ENCODE assay signal across 28 cellular contexts in the genomic region with DNA sequence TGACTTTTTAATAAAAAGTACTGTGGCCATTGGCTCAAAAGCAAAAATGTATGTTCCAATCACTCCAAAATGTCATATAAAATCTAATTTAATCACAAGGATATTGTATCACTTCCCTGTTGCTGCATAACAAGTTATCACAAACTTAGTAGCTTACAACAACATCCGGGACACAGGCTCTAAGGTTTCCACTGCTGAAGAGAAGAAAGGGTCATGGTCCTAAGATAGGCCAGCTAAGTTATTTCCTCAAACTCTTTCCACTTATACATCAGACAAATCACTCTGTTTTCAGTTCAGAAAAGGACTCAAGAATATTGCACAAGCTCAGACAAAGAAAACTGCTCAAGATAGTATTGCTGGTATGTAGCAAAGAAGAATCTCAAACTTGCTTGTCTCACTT.
"Had no signal": no experiment of that assay in that cellular context is flagged by ENCODE, and none has a peak within 500 bp of the region (broad histone marks: within the 10 kb centered on the region; RNA-seq: fewer than 3 reads in every experiment).

No MANE protein-coding gene starts in this region.

- H3K4me3 ChIP-seq: stomach, suprapubic skin, testis, thoracic aorta, thyroid gland, tibial artery, tibial nerve, transverse colon, upper lobe of left lung, upper lobe of right lung, uterus, vagina had no signal

- H3K4me3 Mint-ChIP-seq: stimulated activated effector memory CD8-positive, alpha-beta T cell treated with anti-CD3 and anti-CD28 coated beads, Interleukin-12 subunit alpha, Interleukin-12 subunit beta, amount 100 ng/mL, for 72 hours; stimulated activated memory B cell treated with anti-CD40 and anti-IgM and Interleukin-4, amounts not matched to agents 10 μg/mL and 1 μg/mL and 100 μg/mL, for 72 hours; stimulated activated naive B cell treated with anti-CD40 and anti-IgM and Interleukin-4, amounts not matched to agents 10 μg/mL and 1 μg/mL and 100 μg/mL, for 72 hours; stimulated activated naive CD8-positive, alpha-beta T cell treated with anti-CD3 and anti-CD28 coated beads, Interleukin-15, amount 100 ng/mL, for 72 hours; stimulated activated naive CD8-positive, alpha-beta T cell treated with anti-CD3 and anti-CD28 coated beads, Interleukin-15, Interleukin-2, amounts not matched to agents 100 ng/mL and 50 ng/mL, for 24 hours; type B pancreatic cell had no signal

- ATAC-seq: stimulated activated effector memory CD8-positive, alpha-beta T cell treated with anti-CD3 and anti-CD28 coated beads, Interleukin-12 subunit alpha, Interleukin-12 subunit beta, amount 100 ng/mL, for 72 hours; stimulated activated memory B cell treated with anti-CD40 and anti-IgM and Interleukin-4, amounts not matched to agents 10 μg/mL and 1 μg/mL and 100 μg/mL, for 72 hours; stimulated activated naive B cell treated with anti-CD40 and anti-IgM and Interleukin-4, amounts not matched to agents 10 μg/mL and 1 μg/mL and 100 μg/mL, for 72 hours; stimulated activated naive CD8-positive, alpha-beta T cell treated with anti-CD3 and anti-CD28 coated beads, Interleukin-15, amount 100 ng/mL, for 72 hours; stimulated activated naive CD8-positive, alpha-beta T cell treated with anti-CD3 and anti-CD28 coated beads, Interleukin-15, Interleukin-2, amounts not matched to agents 100 U/mL and 50 U/mL, for 24 hours; upper lobe of right lung had no signal

- DNase-seq: stimulated activated CD4-positive, alpha-beta T cell treated with anti-CD3 and anti-CD28 coated beads, Interleukin-2, amount 100 ng/mL, for 48 hours; stimulated activated CD4-positive, alpha-beta T cell treated with anti-CD3 and anti-CD28 coated beads, Interleukin-4, amount 100 ng/mL, for 1 hour; stimulated activated CD4-positive, alpha-beta T cell treated with anti-CD3 and anti-CD28 coated beads, Interleukin-4, amount 100 ng/mL, for 24 hours; stimulated activated CD4-positive, alpha-beta T cell treated with anti-CD3 and anti-CD28 coated beads, Interleukin-4, amount 100 ng/mL, for 4 hours; stimulated activated CD8-positive, alpha-beta memory T cell treated with anti-CD3 and anti-CD28 coated beads, Interleukin-4, amount 100 ng/mL, for 48 hours; stimulated activated naive B cell treated with anti-CD40 and anti-IgM and Interleukin-4, amounts not matched to agents 10 μg/mL and 1 μg/mL and 100 μg/mL, for 72 hours; stimulated activated naive CD4-positive, alpha-beta T cell; stimulated activated naive CD4-positive, alpha-beta T cell treated with Interleukin-2 at 50 U/mL for 16 hours; stimulated activated naive CD8-positive, alpha-beta T cell treated with anti-CD3 and anti-CD28 coated beads, Interleukin-15, amount 100 ng/mL, for 72 hours; stimulated activated naive CD8-positive, alpha-beta T cell treated with anti-CD3 and anti-CD28 coated beads, Interleukin-15, Interleukin-2, amounts not matched to agents 100 U/mL and 50 U/mL, for 24 hours; stomach; substantia nigra; testis; thyroid gland; tibial artery; transverse colon; upper lobe of left lung; upper lobe of right lung; uterus had no signal

- H3K36me3 ChIP-seq: stomach, suprapubic skin, thoracic aorta, thyroid gland, tibial artery, tibial nerve, transverse colon, upper lobe of left lung, upper lobe of right lung, uterus, vagina had no signal

- H3K27me3 ChIP-seq: stomach, testis, thyroid gland, tibial artery, tibial nerve, transverse colon, upper lobe of left lung, upper lobe of right lung, uterus, vagina had no signal

- FAIRE-seq: urothelium cell line had no signal

- H3K27ac Mint-ChIP-seq: stimulated activated effector memory CD8-positive, alpha-beta T cell treated with anti-CD3 and anti-CD28 coated beads, Interleukin-12 subunit alpha, Interleukin-12 subunit beta, amount 100 ng/mL, for 72 hours; stimulated activated memory B cell treated with anti-CD40 and anti-IgM and Interleukin-4, amounts not matched to agents 10 μg/mL and 1 μg/mL and 100 μg/mL, for 72 hours; stimulated activated naive B cell treated with anti-CD40 and anti-IgM and Interleukin-4, amounts not matched to agents 10 μg/mL and 1 μg/mL and 100 μg/mL, for 72 hours; stimulated activated naive CD8-positive, alpha-beta T cell treated with anti-CD3 and anti-CD28 coated beads, Interleukin-15, amount 100 ng/mL, for 72 hours; stimulated activated naive CD8-positive, alpha-beta T cell treated with anti-CD3 and anti-CD28 coated beads, Interleukin-15, Interleukin-2, amounts not matched to agents 100 ng/mL and 50 ng/mL, for 24 hours; type B pancreatic cell had no signal

- H3K36me3 Mint-ChIP-seq: stimulated activated effector memory CD8-positive, alpha-beta T cell treated with anti-CD3 and anti-CD28 coated beads, Interleukin-12 subunit alpha, Interleukin-12 subunit beta, amount 100 ng/mL, for 72 hours; stimulated activated memory B cell treated with anti-CD40 and anti-IgM and Interleukin-4, amounts not matched to agents 10 μg/mL and 1 μg/mL and 100 μg/mL, for 72 hours; stimulated activated naive B cell treated with anti-CD40 and anti-IgM and Interleukin-4, amounts not matched to agents 10 μg/mL and 1 μg/mL and 100 μg/mL, for 72 hours; type B pancreatic cell had no signal

- H3K4me1 ChIP-seq: stomach, suprapubic skin, testis, thyroid gland, tibial artery, tibial nerve, transverse colon, upper lobe of left lung, upper lobe of right lung, uterus, vagina had no signal

- H3K27me3 Mint-ChIP-seq: stimulated activated memory B cell treated with anti-CD40 and anti-IgM and Interleukin-4, amounts not matched to agents 10 μg/mL and 1 μg/mL and 100 μg/mL, for 72 hours; stimulated activated naive CD8-positive, alpha-beta T cell treated with anti-CD3 and anti-CD28 coated beads, Interleukin-15, Interleukin-2, amounts not matched to agents 100 ng/mL and 50 ng/mL, for 24 hours had no signal

- H3K27ac ChIP-seq: stomach, suprapubic skin, testis, thoracic aorta, thyroid gland, tibial artery, tibial nerve, transverse colon, upper lobe of left lung, upper lobe of right lung, uterus, vagina had no signal

- H3K9me3 Mint-ChIP-seq: stimulated activated memory B cell treated with anti-CD40 and anti-IgM and Interleukin-4, amounts not matched to agents 10 μg/mL and 1 μg/mL and 100 μg/mL, for 72 hours; stimulated activated naive B cell treated with anti-CD40 and anti-IgM and Interleukin-4, amounts not matched to agents 10 μg/mL and 1 μg/mL and 100 μg/mL, for 72 hours; stimulated activated naive CD8-positive, alpha-beta T cell treated with anti-CD3 and anti-CD28 coated beads, Interleukin-15, amount 100 ng/mL, for 72 hours; stimulated activated naive CD8-positive, alpha-beta T cell treated with anti-CD3 and anti-CD28 coated beads, Interleukin-15, Interleukin-2, amounts not matched to agents 100 ng/mL and 50 ng/mL, for 24 hours; type B pancreatic cell had no signal

- H3K9me3 ChIP-seq: stomach, suprapubic skin, testis, thoracic aorta, thyroid gland, tibial artery, tibial nerve, transverse colon, upper lobe of left lung, upper lobe of right lung, uterus, vagina had no signal

- H3K4me1 Mint-ChIP-seq: stimulated activated effector memory CD8-positive, alpha-beta T cell treated with anti-CD3 and anti-CD28 coated beads, Interleukin-12 subunit alpha, Interleukin-12 subunit beta, amount 100 ng/mL, for 72 hours; stimulated activated memory B cell treated with anti-CD40 and anti-IgM and Interleukin-4, amounts not matched to agents 10 μg/mL and 1 μg/mL and 100 μg/mL, for 72 hours; stimulated activated naive B cell treated with anti-CD40 and anti-IgM and Interleukin-4, amounts not matched to agents 10 μg/mL and 1 μg/mL and 100 μg/mL, for 72 hours; stimulated activated naive CD8-positive, alpha-beta T cell treated with anti-CD3 and anti-CD28 coated beads, Interleukin-15, amount 100 ng/mL, for 72 hours had no signal
